ENCODE assay signal across 8 cellular contexts in the genomic region with DNA sequence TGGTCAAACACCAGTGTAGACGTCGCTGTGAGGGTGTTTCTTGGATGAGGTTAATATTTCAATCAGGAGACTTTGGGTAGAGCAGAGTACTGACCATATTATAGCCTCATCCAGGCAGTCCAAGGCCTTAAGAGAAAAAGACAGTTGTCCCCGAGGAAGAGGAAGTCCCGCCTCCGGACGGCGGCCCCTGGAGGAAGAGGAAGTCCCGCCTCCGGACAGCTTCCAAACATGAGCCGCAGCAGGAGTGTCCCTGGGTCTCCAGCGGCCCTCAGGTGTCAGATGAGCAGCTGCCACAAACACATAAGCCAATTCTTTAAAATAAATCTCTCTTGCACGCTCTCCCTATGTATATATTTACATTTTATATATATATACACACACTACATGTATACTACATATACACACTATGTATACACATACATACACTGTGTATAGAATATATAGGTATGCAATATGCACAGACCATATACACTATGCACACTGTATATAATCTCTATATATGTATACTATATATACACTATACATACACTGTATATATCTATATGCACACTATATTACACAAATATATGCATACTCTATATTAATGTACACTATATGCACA. TPM values are rescaled to one million over a fixed set of nuclear protein-coding genes. Genes with fewer than 3 reads are reported as not detected.
DNase-seq lines count a peak whose midpoint lies in the region; ATAC-seq, FAIRE-seq and TF ChIP-seq lines count a peak whose summit lies in the region.

No MANE protein-coding gene starts in this region.

- no peaks in the 10 kb centered on the region for H3K27me3 ChIP-seq in neutrophil

- TF ChIP-seq CTCF in NB4 (IDR thresholded peaks at IDR 0.05; ENCODE audit: low read depth, low read length) = no peak
- TF ChIP-seq CTCF in neutrophil (IDR thresholded peaks at IDR 0.05) = no peak

- DNase-seq in GM12891 (ENCODE audit: insufficient read length, low spot score) (no peak), NB4 (ENCODE audit: low read depth) (peak; percentile 87), activated T-helper 1 cell treated with Interleukin-2 at 50 U/mL for 16 hours (ENCODE audit: low read depth) (peak; percentile 37), NCI-H345 treated with DMSO at 0.1 percent for 48 hours (lab: John Stamatoyannopoulos, UW; ENCODE audit: unreplicated experiment) (no peak), NCI-H146 (lab: John Stamatoyannopoulos, UW) (no peak), NCI-H1105 treated with DMSO at 0.1 percent for 48 hours (lab: John Stamatoyannopoulos, UW) (no peak)

- FAIRE-seq in GM12891 (lab: Jason Lieb, UNC) = peak; percentile 75

- H3K27ac ChIP-seq in neutrophil = peak overlapping the region; percentile 46

- H3K4me3 ChIP-seq in NB4 (ENCODE audit: low read depth, low read length) (peak overlapping the region; percentile 35), neutrophil (ENCODE audit: low read depth in 1 of 2, low read length in 1 of 2) (peak overlapping the region; percentile 27 to 35)

- no peak for TF ChIP-seq POLR2A in GM12891 (IDR thresholded peaks at IDR 0.05; ENCODE audit: low read depth, low read length)
- peak; percentile 31 for TF ChIP-seq POLR2A in NB4 (IDR thresholded peaks at IDR 0.05; ENCODE audit: extremely low read depth, insufficient read length)

- H3K36me3 ChIP-seq in neutrophil = no peaks in the 10 kb centered on the region

- H3K4me1 ChIP-seq in neutrophil (ENCODE audit: control insufficient read depth in 1 of 2, insufficient read depth in 1 of 2, low read depth in 1 of 2, low read length in 1 of 2) = peaks cover 7 to 12% of the 10 kb centered on the region in 2 experiments

- H3K9me3 ChIP-seq in neutrophil = no peaks in the 10 kb centered on the region

- ATAC-seq in HG03025 (IDR thresholded peaks at IDR 0.05; ENCODE audit: low FRiP score, unreplicated experiment) = no peak

TF ChIP-seq in GM12891, 5 proteins besides CTCF, POLR2A, EP300 and RAD21:
- TF ChIP-seq PAX5 (IDR thresholded peaks at IDR 0.05; ENCODE audit: insufficient read depth, low read length, severe bottlenecking) (no peak), TAF1 (IDR thresholded peaks at IDR 0.05; ENCODE audit: low read depth, low read length) (no peak), SPI1 (IDR thresholded peaks at IDR 0.05; ENCODE audit: low read depth, low read length) (peak; percentile 76), POU2F2 (IDR thresholded peaks at IDR 0.05; ENCODE audit: low read depth, low read length) (no peak)

RNA-seq across cellular contexts. Expression of a gene that starts 37.5 kb away (rescaled TPM):
- polyA plus RNA-seq in GM12891 (2012; ENCODE audit: low read depth, missing spikeins) = 0.13 TPM

Comparison
In these comparisons a context has a peak if more than half of its experiments do, and no peak if none do; other contexts are left out.
1. DNase-seq: peak in NB4 (single experiment) and activated T-helper 1 cell treated with Interleukin-2 at 50 U/mL for 16 hours (single experiment); none in GM12891 (single experiment), NCI-H345 treated with DMSO at 0.1 percent for 48 hours (single experiment), NCI-H146 (single experiment) and NCI-H1105 treated with DMSO at 0.1 percent for 48 hours (single experiment).